Comparison of ENCODE assay signal across 10 cellular contexts in the genomic region with DNA sequence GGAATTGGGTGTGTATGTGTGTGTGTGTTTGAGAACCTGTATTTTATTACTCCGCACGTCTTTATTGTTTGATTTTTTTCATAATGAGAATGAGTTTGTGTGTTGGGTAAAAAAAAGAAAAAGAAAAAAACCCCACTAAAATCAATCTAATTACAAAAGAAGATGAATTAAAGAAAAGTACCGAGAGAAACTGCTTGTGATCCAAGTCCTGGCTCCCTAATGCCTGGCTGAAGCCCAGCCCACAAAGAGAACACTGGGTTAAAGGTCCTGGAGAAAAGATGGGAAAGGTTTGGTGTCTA. TPM values are rescaled to one million over a fixed set of nuclear protein-coding genes. Genes with fewer than 3 reads are reported as not detected.
DNase-seq lines count a peak whose midpoint lies in the region; ATAC-seq and TF ChIP-seq lines count a peak whose summit lies in the region.
"Had no signal": no experiment of that assay in that cellular context is flagged by ENCODE, and none has a peak within 500 bp of the region (broad histone marks: within the 10 kb centered on the region; RNA-seq: fewer than 3 reads in every experiment).

No MANE protein-coding gene starts in this region.

- DNase-seq in CD14-positive monocyte (ENCODE audit: low spot score) (no peak), NT2/D1 (ENCODE audit: low read depth, low spot score) (no peak), epithelial cell of proximal tubule (ENCODE audit: low read depth) (no peak), osteoblast (ENCODE audit: insufficient read length, low spot score, missing footprints) (no peak), DMS53 (lab: John Stamatoyannopoulos, UW) (no peak), Ammon's horn (ENCODE audit: low spot score) (no peak)
- no peak for DNase-seq in activated T-cell treated with anti-CD3 and anti-CD28 coated beads, Interleukin-2, amount 50 U/mL, for 1 hour
- DNase-seq: activated naive CD4-positive, alpha-beta T cell treated with Interleukin-2 at 50 U/mL for 16 hours; stimulated activated CD4-positive, alpha-beta T cell treated with anti-CD3 and anti-CD28 coated beads, Interleukin-2, amount 100 ng/mL, for 48 hours had no signal

- intact Hi-C loops in CD14-positive monocyte (cut with micrococcal nuclease): loop anchor here (2.0 to 10.0 kb wide), 2 partner anchors 15 to 721 kb away; a partner anchor contains a TSS

- peaks cover 35% of the 10 kb centered on the region for H4K20me1 ChIP-seq in osteoblast (ENCODE audit: insufficient read depth, low read length)

- H3K9me3 Mint-ChIP-seq in CD14-positive monocyte: no peaks in the 10 kb centered on the region

- H3K27ac Mint-ChIP-seq in CD14-positive monocyte: peak overlapping the region; percentile 66 to 92 (median 89)

- H3K9ac ChIP-seq in NT2/D1 (ENCODE audit: insufficient read length, low read depth): peak overlapping the region; percentile 77

- TF ChIP-seq CTCF in CD14-positive monocyte (IDR thresholded peaks at IDR 0.05) (no peak), epithelial cell of proximal tubule (conservative IDR thresholded peaks at IDR 0.05; ENCODE audit: low read depth, low read length) (no peak), osteoblast (IDR thresholded peaks at IDR 0.05; ENCODE audit: extremely low read depth, low read depth, low read length) (no peak)

- peaks cover 45% of the 10 kb centered on the region for H3K79me2 ChIP-seq in osteoblast (ENCODE audit: insufficient read depth, low read length)

- H3K4me1 Mint-ChIP-seq in CD14-positive monocyte: peaks cover 49% of the 10 kb centered on the region

- H3K27me3 ChIP-seq in NT2/D1 (ENCODE audit: insufficient read depth, insufficient read length): peaks cover 22% of the 10 kb centered on the region
- H3K27me3 ChIP-seq in osteoblast (ENCODE audit: insufficient read depth, low read length): no peaks in the 10 kb centered on the region

- no peak for ATAC-seq in GM19023 (IDR thresholded peaks at IDR 0.05; ENCODE audit: unreplicated experiment)

- H3K4me3 ChIP-seq in NT2/D1 (ENCODE audit: insufficient read length, low read depth) (peak overlapping the region; percentile 90), epithelial cell of proximal tubule (ENCODE audit: low read depth, low read length) (peak overlapping the region; percentile 87), osteoblast (ENCODE audit: insufficient read depth, low read length) (peak overlapping the region; percentile 81)

- H3K4me1 ChIP-seq in NT2/D1 (ENCODE audit: insufficient read depth, insufficient read length): peaks cover 4% of the 10 kb centered on the region
- H3K4me1 ChIP-seq in osteoblast (ENCODE audit: insufficient read depth, low read length): peaks cover 47% of the 10 kb centered on the region

- H3K36me3 Mint-ChIP-seq in CD14-positive monocyte: peaks cover 14 to 26% of the 10 kb centered on the region in 2 donors

- H3K4me3 Mint-ChIP-seq in CD14-positive monocyte: peak overlapping the region; percentile 82 to 92

- no peaks in the 10 kb centered on the region for H3K27me3 Mint-ChIP-seq in CD14-positive monocyte (ENCODE audit: low read depth in 3 of 3)

- H3K27ac ChIP-seq in osteoblast (ENCODE audit: low read depth, low read length): peak overlapping the region; percentile 89

- H3K4me2 ChIP-seq in osteoblast (ENCODE audit: insufficient read depth, low read length): peak overlapping the region; percentile 82

- H3K9me3 ChIP-seq in NT2/D1 (ENCODE audit: insufficient read depth, low read length) (no peaks in the 10 kb centered on the region), osteoblast (ENCODE audit: low read depth, low read length) (no peaks in the 10 kb centered on the region)

- H3K36me3 ChIP-seq in NT2/D1 (ENCODE audit: insufficient read depth, insufficient read length, low read length) (peaks cover 37% of the 10 kb centered on the region), osteoblast (ENCODE audit: insufficient read depth, low read length) (peaks cover 26% of the 10 kb centered on the region)

- H2AFZ ChIP-seq in osteoblast (ENCODE audit: low read length): peak overlapping the region; percentile 95

RNA-seq across cellular contexts. Expression of a gene that starts 0.6 kb away (rescaled TPM):
- 1 to 10 TPM in 1 of 2 donors, under 1 TPM in 1; 0.90 to 1.4 TPM for polyA plus RNA-seq in CD14-positive monocyte
- total RNA-seq in epithelial cell of proximal tubule (10.7 and 13.3 TPM in 2 replicates), osteoblast (19.5 and 21.2 TPM in 2 replicates)

RNA-seq across cellular contexts. Expression of a gene that starts 3.4 kb away (rescaled TPM):
- under 1 TPM; 0.81 to 0.88 TPM for polyA plus RNA-seq in CD14-positive monocyte
- total RNA-seq in epithelial cell of proximal tubule (1.5 and 1.6 TPM in 2 replicates), osteoblast (7.6 and 9.1 TPM in 2 replicates)

RNA-seq across cellular contexts. Expression of a gene that starts 15.2 kb away (rescaled TPM):
- polyA plus RNA-seq in CD14-positive monocyte: 10 to 100 TPM; 54.4 to 64.6 TPM
- total RNA-seq in epithelial cell of proximal tubule (62.2 and 79.9 TPM in 2 replicates), osteoblast (42.3 and 51.9 TPM in 2 replicates)

RNA-seq across cellular contexts. Expression of a gene that starts 20.1 kb away (rescaled TPM):
- 1 to 10 TPM; 4.1 to 5.4 TPM for polyA plus RNA-seq in CD14-positive monocyte
- total RNA-seq in epithelial cell of proximal tubule (10.4 and 11.6 TPM in 2 replicates), osteoblast (5.4 and 8.0 TPM in 2 replicates)

RNA-seq across cellular contexts. Expression of a gene that starts 46.6 kb away (rescaled TPM):
- not detected for polyA plus RNA-seq in CD14-positive monocyte
- total RNA-seq in epithelial cell of proximal tubule: 4.3 and 7.3 TPM in 2 replicates
- total RNA-seq in osteoblast: 18.1 and 19.7 TPM in 2 replicates
